Comparison of ENCODE assay signal across 9 cellular contexts in genomic region chr7:43735403-43735801, GRCh38. TPM values are rescaled to one million over a fixed set of nuclear protein-coding genes. Genes with fewer than 3 reads are reported as not detected.
A peak's percentile ranks its signal among the peaks of the same experiment; 100 is the strongest.
DNase-seq lines count a peak whose midpoint lies in the region; ATAC-seq lines count a peak whose summit lies in the region.
"Had no signal": no experiment of that assay in that cellular context is flagged by ENCODE, and none has a peak within 500 bp of the region (broad histone marks: within the 10 kb centered on the region; RNA-seq: fewer than 3 reads in every experiment).

No MANE protein-coding gene starts in this region.

- peaks cover 5% of the 10 kb centered on the region for H3K4me1 Mint-ChIP-seq in activated naive CD4-positive, alpha-beta T cell treated with anti-CD3 and anti-CD28 coated beads, Interleukin-2, amount 50 U/mL, for 24 hours
- H3K4me1 Mint-ChIP-seq in stimulated activated memory B cell treated with anti-CD40 and anti-IgM and Interleukin-4, amounts not matched to agents 10 μg/mL and 1 μg/mL and 100 μg/mL, for 72 hours = peaks cover 26% of the 10 kb centered on the region

- H3K9me3 Mint-ChIP-seq in activated naive CD4-positive, alpha-beta T cell treated with anti-CD3 and anti-CD28 coated beads, Interleukin-2, amount 50 U/mL, for 24 hours = no peaks in the 10 kb centered on the region
- no peaks in the 10 kb centered on the region for H3K9me3 Mint-ChIP-seq in stimulated activated memory B cell treated with anti-CD40 and anti-IgM and Interleukin-4, amounts not matched to agents 10 μg/mL and 1 μg/mL and 100 μg/mL, for 72 hours

- DNase-seq in activated naive CD4-positive, alpha-beta T cell (lab: John Stamatoyannopoulos, UW) = no peak
- DNase-seq in amniotic stem cell (lab: John Stamatoyannopoulos, UW) = no peak
- DNase-seq: testis had no signal

- peak overlapping the region; percentile 77 for H3K27ac Mint-ChIP-seq in activated naive CD4-positive, alpha-beta T cell treated with anti-CD3 and anti-CD28 coated beads, Interleukin-2, amount 50 U/mL, for 24 hours
- H3K27ac Mint-ChIP-seq in stimulated activated memory B cell treated with anti-CD40 and anti-IgM and Interleukin-4, amounts not matched to agents 10 μg/mL and 1 μg/mL and 100 μg/mL, for 72 hours = peak overlapping the region; percentile 66

- H3K27me3 Mint-ChIP-seq in activated naive CD4-positive, alpha-beta T cell treated with anti-CD3 and anti-CD28 coated beads, Interleukin-2, amount 50 U/mL, for 24 hours = peaks cover 2% of the 10 kb centered on the region
- H3K27me3 Mint-ChIP-seq in stimulated activated memory B cell treated with anti-CD40 and anti-IgM and Interleukin-4, amounts not matched to agents 10 μg/mL and 1 μg/mL and 100 μg/mL, for 72 hours = peaks cover 8% of the 10 kb centered on the region

- peaks cover 2% of the 10 kb centered on the region for H3K36me3 Mint-ChIP-seq in activated naive CD4-positive, alpha-beta T cell treated with anti-CD3 and anti-CD28 coated beads, Interleukin-2, amount 50 U/mL, for 24 hours
- peaks cover 5% of the 10 kb centered on the region for H3K36me3 Mint-ChIP-seq in stimulated activated memory B cell treated with anti-CD40 and anti-IgM and Interleukin-4, amounts not matched to agents 10 μg/mL and 1 μg/mL and 100 μg/mL, for 72 hours

- ATAC-seq in GM21526 (IDR thresholded peaks at IDR 0.05; ENCODE audit: low FRiP score, unreplicated experiment) = peak; percentile 12
- ATAC-seq in HG03280 (IDR thresholded peaks at IDR 0.05; ENCODE audit: unreplicated experiment) = peak; percentile 15
- no peak for ATAC-seq in stimulated activated memory B cell treated with anti-CD40 and anti-IgM and Interleukin-4, amounts not matched to agents 10 μg/mL and 1 μg/mL and 100 μg/mL, for 72 hours
- ATAC-seq in activated CD4-positive, CD25-positive, alpha-beta regulatory T cell treated with anti-CD3 and anti-CD28 coated beads, Interleukin-2, amount 50 U/mL, for 24 hours = no peak
- ATAC-seq in esophagus mucosa = no peak

- no peak overlapping the region for H3K4me3 Mint-ChIP-seq in activated naive CD4-positive, alpha-beta T cell treated with anti-CD3 and anti-CD28 coated beads, Interleukin-2, amount 50 U/mL, for 24 hours
- no peak overlapping the region for H3K4me3 Mint-ChIP-seq in stimulated activated memory B cell treated with anti-CD40 and anti-IgM and Interleukin-4, amounts not matched to agents 10 μg/mL and 1 μg/mL and 100 μg/mL, for 72 hours

RNA-seq across cellular contexts. Expression of gene COA1, which starts 6.1 kb away (rescaled TPM):
- total RNA-seq in esophagus mucosa = 40.8 TPM

RNA-seq across cellular contexts. Expression of gene BLVRA, which starts 23.1 kb away (rescaled TPM):
- total RNA-seq in esophagus mucosa = 41.2 TPM

Comparison
In these comparisons a context has a peak if more than half of its experiments do, and no peak if none do; other contexts are left out.
1. ATAC-seq: peak in GM21526 (single experiment) and HG03280 (single experiment); none in stimulated activated memory B cell treated with anti-CD40 and anti-IgM and Interleukin-4, amounts not matched to agents 10 μg/mL and 1 μg/mL and 100 μg/mL, for 72 hours (single experiment), activated CD4-positive, CD25-positive, alpha-beta regulatory T cell treated with anti-CD3 and anti-CD28 coated beads, Interleukin-2, amount 50 U/mL, for 24 hours (0 of 2) and esophagus mucosa (single experiment).